ENCODE assay signal across 9 cellular contexts in the genomic region with DNA sequence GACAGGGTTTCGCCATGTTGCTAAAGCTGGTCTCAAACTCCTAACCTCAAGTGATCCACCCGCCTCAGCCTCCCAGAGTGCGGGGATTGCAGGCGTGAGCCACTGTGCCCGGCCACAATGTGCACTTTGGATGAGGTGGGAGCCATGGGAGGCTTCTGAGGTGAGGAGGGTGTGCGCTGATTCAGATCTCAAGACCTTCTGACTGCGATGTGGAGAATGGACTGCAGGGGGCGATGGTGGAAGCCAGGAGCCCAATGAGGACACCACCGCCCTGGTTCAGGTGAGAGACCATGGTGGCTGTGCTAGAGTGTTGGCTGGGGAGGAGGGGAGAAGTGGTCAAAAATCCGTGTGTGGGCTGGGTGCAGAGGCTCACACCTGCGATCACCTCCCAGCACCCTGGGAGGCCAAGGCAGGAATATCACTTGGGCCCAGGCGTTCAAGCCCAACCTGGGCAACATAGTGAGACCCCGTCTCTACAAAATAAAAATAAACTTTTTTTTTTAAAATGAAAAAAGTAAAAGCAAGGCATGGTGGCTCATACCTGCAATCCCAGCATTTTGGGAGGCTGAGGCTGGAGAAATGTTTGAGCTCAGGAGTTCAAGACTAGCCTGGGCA. TPM values are rescaled to one million over a fixed set of nuclear protein-coding genes. Genes with fewer than 3 reads are reported as not detected.
A peak's percentile ranks its signal among the peaks of the same experiment; 100 is the strongest.
DNase-seq lines count a peak whose midpoint lies in the region; ATAC-seq and TF ChIP-seq lines count a peak whose summit lies in the region.
"Had no signal": no experiment of that assay in that cellular context is flagged by ENCODE, and none has a peak within 500 bp of the region (broad histone marks: within the 10 kb centered on the region; RNA-seq: fewer than 3 reads in every experiment).

No MANE protein-coding gene starts in this region.

- H3K27ac Mint-ChIP-seq in activated naive CD8-positive, alpha-beta T cell treated with anti-CD3 and anti-CD28 coated beads, Interleukin-2, amount 10 ng/mL, durations not matched to agents 7 days and 5 days = no peak overlapping the region
- H3K27ac Mint-ChIP-seq: nephron had no signal

- intact Hi-C loops in mucosa of descending colon (cut with DNase I, micrococcal nuclease) = no loop called here

- H3K27ac ChIP-seq in Peyer's patch = no peak overlapping the region

- H3K4me3 ChIP-seq in GM12864 (ENCODE audit: low read depth, low read length) (no peak overlapping the region), Peyer's patch (no peak overlapping the region), mucosa of descending colon (no peak overlapping the region)

- H3K36me3 ChIP-seq in Peyer's patch (no peaks in the 10 kb centered on the region), mucosa of descending colon (ENCODE audit: low read depth) (no peaks in the 10 kb centered on the region)

- H3K36me3 Mint-ChIP-seq in activated naive CD8-positive, alpha-beta T cell treated with anti-CD3 and anti-CD28 coated beads, Interleukin-2, amount 10 ng/mL, durations not matched to agents 7 days and 5 days = peaks cover 23% of the 10 kb centered on the region

- no peaks in the 10 kb centered on the region for H3K27me3 ChIP-seq in Peyer's patch

- H3K9me3 ChIP-seq in Peyer's patch = no peaks in the 10 kb centered on the region
- no peaks in the 10 kb centered on the region for H3K9me3 ChIP-seq in mucosa of descending colon

- POLR2A ChIA-PET in activated naive CD8-positive, alpha-beta T cell treated with anti-CD3 and anti-CD28 coated beads, Interleukin-2, amount 10 ng/mL, durations not matched to agents 7 days and 5 days (lab: Charles Lee) = no interaction called here

- peak; percentile 72 for TF ChIP-seq CTCF in GM12864 (IDR thresholded peaks at IDR 0.05; ENCODE audit: low read depth, low read length, missing control alignments)
- TF ChIP-seq CTCF in Peyer's patch (IDR thresholded peaks at IDR 0.05) = peak in 3 of 6 experiments; percentile 34 to 38 (median 34)
- TF ChIP-seq CTCF in mucosa of descending colon (IDR thresholded peaks at IDR 0.05) = peak; percentile 17
- TF ChIP-seq CTCF in omental fat pad (IDR thresholded peaks at IDR 0.05) = no peak

- no peak for TF ChIP-seq POLR2A in Peyer's patch (IDR thresholded peaks at IDR 0.05)

- no peaks in the 10 kb centered on the region for H3K27me3 Mint-ChIP-seq in activated naive CD8-positive, alpha-beta T cell treated with anti-CD3 and anti-CD28 coated beads, Interleukin-2, amount 10 ng/mL, durations not matched to agents 7 days and 5 days

- H3K9me3 Mint-ChIP-seq in activated naive CD8-positive, alpha-beta T cell treated with anti-CD3 and anti-CD28 coated beads, Interleukin-2, amount 10 ng/mL, durations not matched to agents 7 days and 5 days = no peaks in the 10 kb centered on the region
- H3K9me3 Mint-ChIP-seq: nephron had no signal

- no peak overlapping the region for H3K4me3 Mint-ChIP-seq in activated naive CD8-positive, alpha-beta T cell treated with anti-CD3 and anti-CD28 coated beads, Interleukin-2, amount 10 ng/mL, durations not matched to agents 7 days and 5 days
- H3K4me3 Mint-ChIP-seq: nephron had no signal

- H3K4me1 ChIP-seq in Peyer's patch (peaks cover 0 to 12% (median 4%) of the 10 kb centered on the region in 4 donors), mucosa of descending colon (ENCODE audit: low read depth) (peaks cover 3% of the 10 kb centered on the region)

- ATAC-seq in activated naive CD8-positive, alpha-beta T cell treated with anti-CD3 and anti-CD28 coated beads, Interleukin-2, amount 10 ng/mL, durations not matched to agents 7 days and 5 days (ENCODE audit: low read depth) = peak; percentile 63
- ATAC-seq in mucosa of descending colon (peak; percentile 51), omental fat pad (ENCODE audit: low FRiP score) (no peak), HG03469 (IDR thresholded peaks at IDR 0.05; ENCODE audit: unreplicated experiment) (no peak)

- H3K4me1 Mint-ChIP-seq in activated naive CD8-positive, alpha-beta T cell treated with anti-CD3 and anti-CD28 coated beads, Interleukin-2, amount 10 ng/mL, durations not matched to agents 7 days and 5 days = peaks cover 11% of the 10 kb centered on the region

- DNase-seq in GM12864 (ENCODE audit: low read depth) = no peak
- DNase-seq in Peyer's patch = peak in 2 of 3 donors; percentile 33 to 77
- peak; percentile 72 for DNase-seq in activated naive CD8-positive, alpha-beta T cell treated with anti-CD3 and anti-CD28 coated beads, Interleukin-2, amount 10 ng/mL, durations not matched to agents 7 days and 5 days
- peak in 2 of 3 donors; percentile 65 to 68 for DNase-seq in mucosa of descending colon
- DNase-seq in NK-92 treated with Interleukin-12 subunit alpha and Interleukin-12 subunit beta, amount 100 ng/mL, for 24 hours (lab: John Stamatoyannopoulos, UW) = no peak
- DNase-seq in omental fat pad (ENCODE audit: low spot score) = no peak
- DNase-seq in COLO829 (ENCODE audit: low spot score) = no peak

RNA-seq across cellular contexts. Expression of a gene that starts 5.6 kb away (rescaled TPM):
- 10 to 100 TPM in 2 of 4 donors, 1 to 10 TPM in 2; 6.1 to 23.9 (median 12.8) TPM for total RNA-seq in Peyer's patch
- 10 to 100 TPM; 14.2 to 15.4 TPM for total RNA-seq in activated naive CD8-positive, alpha-beta T cell treated with anti-CD3 and anti-CD28 coated beads, Interleukin-2, amount 10 ng/mL, durations not matched to agents 7 days and 5 days
- 10 to 100 TPM; 14.7 to 28.9 (median 16.7) TPM for total RNA-seq in mucosa of descending colon
- 1 to 10 TPM; 3.3 to 8.2 (median 5.7) TPM for total RNA-seq in omental fat pad

RNA-seq across cellular contexts. Expression of a gene that starts 24.0 kb away (rescaled TPM):
- total RNA-seq in Peyer's patch = 100 to 1,000 TPM in 1 of 4 donors, 10 to 100 TPM in 3; 12.1 to 104 (median 35.8) TPM
- 10 to 100 TPM; 37.8 to 39.6 TPM for total RNA-seq in activated naive CD8-positive, alpha-beta T cell treated with anti-CD3 and anti-CD28 coated beads, Interleukin-2, amount 10 ng/mL, durations not matched to agents 7 days and 5 days
- total RNA-seq in mucosa of descending colon = 10 to 100 TPM; 33.3 to 46.9 (median 38.7) TPM
- 10 to 100 TPM in 2 of 4 donors, 1 to 10 TPM in 2; 8.2 to 16.7 (median 12.5) TPM for total RNA-seq in omental fat pad

RNA-seq across cellular contexts. Expression of a gene that starts 29.4 kb away (rescaled TPM):
- total RNA-seq in Peyer's patch (1 to 10 TPM in 2 of 4 donors, under 1 TPM in 1, not detected in 1; 0.70 to 5.0 (median 2.2) TPM), mucosa of descending colon (10 to 100 TPM in 1 of 3 donors, 1 to 10 TPM in 2; 5.1 to 13.5 (median 7.9) TPM), omental fat pad (10 to 100 TPM; 26.5 to 94.0 (median 60.7) TPM)
- total RNA-seq in activated naive CD8-positive, alpha-beta T cell treated with anti-CD3 and anti-CD28 coated beads, Interleukin-2, amount 10 ng/mL, durations not matched to agents 7 days and 5 days = 1 to 10 TPM; 4.0 to 4.6 TPM

RNA-seq across cellular contexts. Expression of a gene that starts 49.3 kb away (rescaled TPM):
- 10 to 100 TPM in 1 of 4 donors, 1 to 10 TPM in 3; 4.1 to 10.0 (median 5.5) TPM for total RNA-seq in Peyer's patch
- 10 to 100 TPM; 29.5 to 29.9 TPM for total RNA-seq in activated naive CD8-positive, alpha-beta T cell treated with anti-CD3 and anti-CD28 coated beads, Interleukin-2, amount 10 ng/mL, durations not matched to agents 7 days and 5 days
- 10 to 100 TPM; 18.3 to 24.9 (median 22.8) TPM for total RNA-seq in mucosa of descending colon
- 1 to 10 TPM; 1.0 to 9.1 (median 1.8) TPM for total RNA-seq in omental fat pad

RNA-seq across cellular contexts. Expression of a gene that starts 51.7 kb away (rescaled TPM):
- total RNA-seq in Peyer's patch (1 to 10 TPM in 2 of 4 donors, under 1 TPM in 1, not detected in 1; 0.95 to 1.6 (median 1.4) TPM), mucosa of descending colon (1 to 10 TPM in 2 of 3 donors, under 1 TPM in 1; 0.29 to 1.6 (median 1.4) TPM), omental fat pad (10 to 100 TPM in 3 of 4 donors, 1 to 10 TPM in 1; 5.4 to 16.9 (median 12.9) TPM)
- total RNA-seq in activated naive CD8-positive, alpha-beta T cell treated with anti-CD3 and anti-CD28 coated beads, Interleukin-2, amount 10 ng/mL, durations not matched to agents 7 days and 5 days = under 1 TPM; 0.72 to 0.85 TPM

Comparison
In these comparisons a context has a peak if more than half of its experiments do, and no peak if none do; other contexts are left out.
1. DNase-seq: peak in Peyer's patch (2 of 3), activated naive CD8-positive, alpha-beta T cell treated with anti-CD3 and anti-CD28 coated beads, Interleukin-2, amount 10 ng/mL, durations not matched to agents 7 days and 5 days (single experiment) and mucosa of descending colon (2 of 3); none in GM12864 (single experiment), NK-92 treated with Interleukin-12 subunit alpha and Interleukin-12 subunit beta, amount 100 ng/mL, for 24 hours (single experiment), omental fat pad (single experiment) and COLO829 (single experiment).
2. CTCF ChIP-seq: peak in GM12864 (single experiment) and mucosa of descending colon (single experiment); none in omental fat pad (0 of 3).
3. ATAC-seq: peak in activated naive CD8-positive, alpha-beta T cell treated with anti-CD3 and anti-CD28 coated beads, Interleukin-2, amount 10 ng/mL, durations not matched to agents 7 days and 5 days (single experiment) and mucosa of descending colon (single experiment); none in omental fat pad (single experiment) and HG03469 (single experiment).